In the genomic region with DNA sequence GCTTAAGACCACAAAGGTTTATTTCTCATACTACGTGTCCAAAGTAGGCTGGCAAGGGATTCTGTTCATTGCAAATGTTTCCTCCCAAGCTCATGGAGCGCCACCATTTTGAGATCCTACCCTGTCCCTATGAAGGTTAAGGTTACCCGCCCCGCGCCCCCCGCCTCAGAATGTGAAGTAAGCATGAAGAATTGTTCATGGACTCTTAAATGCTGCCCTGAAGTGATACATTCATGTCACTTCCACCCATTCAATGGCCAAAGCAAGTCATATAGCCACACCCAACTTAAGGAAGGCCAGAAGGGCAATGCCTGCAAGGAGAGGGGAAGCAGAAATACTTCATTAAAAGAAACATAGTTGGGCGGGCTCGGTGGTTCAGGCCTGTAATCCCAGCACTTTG, we compare ENCODE assay signal across 10 cellular contexts. TPM values are rescaled to one million over a fixed set of nuclear protein-coding genes. Genes with fewer than 3 reads are reported as not detected.
DNase-seq lines count a peak whose midpoint lies in the region; ATAC-seq and TF ChIP-seq lines count a peak whose summit lies in the region.
"Had no signal": no experiment of that assay in that cellular context is flagged by ENCODE, and none has a peak within 500 bp of the region (broad histone marks: within the 10 kb centered on the region; RNA-seq: fewer than 3 reads in every experiment).

No MANE protein-coding gene starts in this region.

- WGBS in endodermal cell (ENCODE audit: insufficient coverage in 1 of 2, insufficient read length in 1 of 2), 2 experiments, result 92 to 94% methylated on average over 7 to 8 of the region's 8 CpGs

- POLR2A ChIA-PET in CD8-positive, alpha-beta memory T cell (lab: Charles Lee), result interaction anchor here (1.0 to 2.8 kb wide), 6 partner anchors 12 to 90 kb away, joined by 4 to 11 read pairs (median 8); partner anchors contain the start of gene NDRG2

- H3K36me3 Mint-ChIP-seq in CD8-positive, alpha-beta memory T cell, result peaks cover 0 to 5% (median 0%) of the 10 kb centered on the region in 3 donors
- no peaks in the 10 kb centered on the region for H3K36me3 Mint-ChIP-seq in endodermal cell (ENCODE audit: low read depth)

- H3K9ac ChIP-seq in OCI-LY1 (ENCODE audit: low read length) (peak overlapping the region; percentile 96; the same call in 1 of the 2 replicates), endodermal cell (ENCODE audit: extremely low read depth, low read length, poor library complexity, severe bottlenecking) (peak overlapping the region; percentile 96)

- no peak for ATAC-seq in GM18511 (IDR thresholded peaks at IDR 0.05; ENCODE audit: unreplicated experiment)

- DNase-seq in CD8-positive, alpha-beta memory T cell, result no peak
- DNase-seq in endodermal cell (peak; percentile 30), osteoblast (ENCODE audit: insufficient read length, low spot score, missing footprints) (peak; percentile 31), AG20443 (ENCODE audit: low spot score) (no peak), cerebellar cortex (ENCODE audit: low spot score) (no peak), ACHN (no peak)

- H2AFZ ChIP-seq in OCI-LY1 (ENCODE audit: low read length) (no peak overlapping the region), osteoblast (ENCODE audit: low read length) (no peak overlapping the region)

- no peaks in the 10 kb centered on the region for H3K27me3 ChIP-seq in CD8-positive, alpha-beta memory T cell (ENCODE audit: insufficient read depth, low read length, poor library complexity, severe bottlenecking)
- H3K27me3 ChIP-seq in OCI-LY1 (ENCODE audit: insufficient read depth, low read length) (peaks cover 3% of the 10 kb centered on the region; the same call in 1 of the 2 replicates), endodermal cell (ENCODE audit: control insufficient read depth, insufficient read depth, low read length, poor library complexity, severe bottlenecking) (peaks cover 10% of the 10 kb centered on the region), osteoblast (ENCODE audit: insufficient read depth, low read length) (no peaks in the 10 kb centered on the region)

- peak overlapping the region in 4 of 8 donors; percentile 91 to 95 (median 92) for H3K27ac Mint-ChIP-seq in CD8-positive, alpha-beta memory T cell
- no peak overlapping the region for H3K27ac Mint-ChIP-seq in endodermal cell

- no peak overlapping the region for H3K4me3 ChIP-seq in CD8-positive, alpha-beta memory T cell (ENCODE audit: low read length)
- peak overlapping the region; percentile 86 for H3K4me3 ChIP-seq in OCI-LY1 (ENCODE audit: low read depth, low read length, poor library complexity, severe bottlenecking)
- H3K4me3 ChIP-seq in endodermal cell (ENCODE audit: low read length), result peak overlapping the region; percentile 84
- no peak overlapping the region for H3K4me3 ChIP-seq in osteoblast (ENCODE audit: insufficient read depth, low read length)

- no peaks in the 10 kb centered on the region for H3F3A ChIP-seq in OCI-LY1 (ENCODE audit: insufficient read depth, low read length)

- CTCF ChIA-PET in CD8-positive, alpha-beta memory T cell (lab: Charles Lee), result interaction anchor here (0.9 to 12.2 kb wide), 21 partner anchors 10 to 373 kb away, joined by 3 to 201 read pairs (median 6); partner anchors contain the start of genes ARHGEF40 and RNASE7

- peaks cover 13 to 21% (median 20%) of the 10 kb centered on the region in 3 donors for H3K4me1 Mint-ChIP-seq in CD8-positive, alpha-beta memory T cell
- peaks cover 28% of the 10 kb centered on the region for H3K4me1 Mint-ChIP-seq in endodermal cell

- H3K4me2 ChIP-seq in OCI-LY1 (ENCODE audit: low read length), result peak overlapping the region; percentile 82
- H3K4me2 ChIP-seq in osteoblast (ENCODE audit: insufficient read depth, low read length), result no peak overlapping the region

- H3K36me3 ChIP-seq in CD8-positive, alpha-beta memory T cell (ENCODE audit: insufficient read depth, low read length), result no peaks in the 10 kb centered on the region
- H3K36me3 ChIP-seq in OCI-LY1 (ENCODE audit: insufficient read depth, low read length), result no peaks in the 10 kb centered on the region
- H3K36me3 ChIP-seq in endodermal cell (ENCODE audit: control insufficient read depth, insufficient read depth, low read length), result no peaks in the 10 kb centered on the region
- no peaks in the 10 kb centered on the region for H3K36me3 ChIP-seq in osteoblast (ENCODE audit: insufficient read depth, low read length)

- TF ChIP-seq CTCF in OCI-LY1 (IDR thresholded peaks at IDR 0.05; ENCODE audit: low read length), result no peak
- no peak for TF ChIP-seq CTCF in endodermal cell (conservative IDR thresholded peaks at IDR 0.05)
- no peak for TF ChIP-seq CTCF in osteoblast (IDR thresholded peaks at IDR 0.05; ENCODE audit: extremely low read depth, low read depth, low read length)

- H3K27ac ChIP-seq in CD8-positive, alpha-beta memory T cell (ENCODE audit: low read depth, low read length), result peak overlapping the region; percentile 98
- no peak overlapping the region for H3K27ac ChIP-seq in OCI-LY1 (ENCODE audit: low read depth, low read length, poor library complexity, severe bottlenecking)
- peak overlapping the region; percentile 49 for H3K27ac ChIP-seq in endodermal cell (ENCODE audit: low read depth, low read length)
- no peak overlapping the region for H3K27ac ChIP-seq in osteoblast (ENCODE audit: low read depth, low read length)

- H3K27me3 Mint-ChIP-seq in CD8-positive, alpha-beta memory T cell, result peaks cover 5 to 6% of the 10 kb centered on the region in 2 donors
- peaks cover 23% of the 10 kb centered on the region for H3K27me3 Mint-ChIP-seq in endodermal cell (ENCODE audit: insufficient read depth)

- peak overlapping the region in 3 of 7 donors; percentile 79 to 96 (median 92) for H3K4me3 Mint-ChIP-seq in CD8-positive, alpha-beta memory T cell
- no peak overlapping the region for H3K4me3 Mint-ChIP-seq in endodermal cell

- H3K9me3 Mint-ChIP-seq in CD8-positive, alpha-beta memory T cell, result peaks cover 0 to 2% (median 0%) of the 10 kb centered on the region in 5 donors
- no peaks in the 10 kb centered on the region for H3K9me3 Mint-ChIP-seq in endodermal cell

- H3K9me2 ChIP-seq in OCI-LY1 (ENCODE audit: low read depth, low read length), result no peaks in the 10 kb centered on the region

- no peaks in the 10 kb centered on the region for H4K20me1 ChIP-seq in OCI-LY1 (ENCODE audit: insufficient read depth, low read length)
- H4K20me1 ChIP-seq in osteoblast (ENCODE audit: insufficient read depth, low read length), result no peaks in the 10 kb centered on the region

- no peaks in the 10 kb centered on the region for H3K79me2 ChIP-seq in OCI-LY1 (ENCODE audit: insufficient read depth, low read length)
- no peaks in the 10 kb centered on the region for H3K79me2 ChIP-seq in osteoblast (ENCODE audit: insufficient read depth, low read length)

- H3K4me1 ChIP-seq in CD8-positive, alpha-beta memory T cell (ENCODE audit: insufficient read depth, low read length), result peaks cover 17% of the 10 kb centered on the region
- H3K4me1 ChIP-seq in OCI-LY1 (ENCODE audit: insufficient read depth, low read length, severe bottlenecking) (peaks cover 24% of the 10 kb centered on the region), endodermal cell (ENCODE audit: control insufficient read depth, insufficient read depth, low read length) (peaks cover 10% of the 10 kb centered on the region), osteoblast (ENCODE audit: insufficient read depth, low read length) (peaks cover 32% of the 10 kb centered on the region)

- in situ Hi-C loops in ACHN (cut with HindIII; ENCODE audit: low pct_ligation_motif_present, low pct_unique_long_range_greater_than_20kb, low sequenced_read_pairs), result no loop called here

- no peaks in the 10 kb centered on the region for H3K9me3 ChIP-seq in CD8-positive, alpha-beta memory T cell (ENCODE audit: low read length)
- no peaks in the 10 kb centered on the region for H3K9me3 ChIP-seq in OCI-LY1 (ENCODE audit: low read length)
- no peaks in the 10 kb centered on the region for H3K9me3 ChIP-seq in endodermal cell (ENCODE audit: control insufficient read depth, low read length)
- H3K9me3 ChIP-seq in osteoblast (ENCODE audit: low read depth, low read length), result no peaks in the 10 kb centered on the region

RNA-seq across cellular contexts. Expression of gene TMEM253, which starts 4.2 kb away (rescaled TPM):
- total RNA-seq in CD8-positive, alpha-beta memory T cell, result not detected
- not detected for polyA plus RNA-seq in CD8-positive, alpha-beta memory T cell
- under 1 TPM; 0.40 to 0.49 TPM for total RNA-seq in endodermal cell
- polyA plus RNA-seq in endodermal cell (2013, experiment 1 of 2), result 2.1 TPM
- polyA plus RNA-seq in endodermal cell (2013, experiment 2 of 2), result 1.8 TPM
- total RNA-seq in osteoblast, result not detected in 2 replicates
- total RNA-seq: IMR-90 had no signal

RNA-seq across cellular contexts. Expression of gene ZNF219, which starts 6.6 kb away (rescaled TPM):
- total RNA-seq in CD8-positive, alpha-beta memory T cell, result 1 to 10 TPM; 7.0 to 8.2 TPM
- 1.3 TPM for polyA plus RNA-seq in CD8-positive, alpha-beta memory T cell
- total RNA-seq in endodermal cell (10 to 100 TPM; 43.4 to 59.6 TPM), osteoblast (8.3 and 9.4 TPM in 2 replicates)
- polyA plus RNA-seq in endodermal cell (2013, experiment 1 of 2), result 123 TPM
- 104 TPM for polyA plus RNA-seq in endodermal cell (2013, experiment 2 of 2)

RNA-seq across cellular contexts. Expression of gene ARHGEF40, which starts 35.0 kb away (rescaled TPM):
- under 1 TPM; 0.16 to 0.39 TPM for total RNA-seq in CD8-positive, alpha-beta memory T cell
- 0.40 TPM for polyA plus RNA-seq in CD8-positive, alpha-beta memory T cell
- total RNA-seq in endodermal cell (10 to 100 TPM; 71.1 to 73.5 TPM), osteoblast (33.3 and 35.4 TPM in 2 replicates)
- polyA plus RNA-seq in endodermal cell (2013, experiment 1 of 2), result 65.4 TPM
- polyA plus RNA-seq in endodermal cell (2013, experiment 2 of 2), result 71.9 TPM

RNA-seq across cellular contexts. Expression of gene RNASE8, which starts 47.5 kb away (rescaled TPM):
- not detected for total RNA-seq in CD8-positive, alpha-beta memory T cell
- polyA plus RNA-seq in CD8-positive, alpha-beta memory T cell, result not detected
- total RNA-seq in endodermal cell (not detected), osteoblast (not detected in 2 replicates)
- polyA plus RNA-seq in endodermal cell (2013, experiment 1 of 2), result not detected
- polyA plus RNA-seq in endodermal cell (2013, experiment 2 of 2), result not detected
- total RNA-seq: IMR-90, subcutaneous adipose tissue had no signal
- polyA plus RNA-seq: IMR-90 had no signal

RNA-seq across cellular contexts. Expression of gene OR5AU1, which starts 50.8 kb away (rescaled TPM):
- not detected for total RNA-seq in CD8-positive, alpha-beta memory T cell
- not detected for polyA plus RNA-seq in CD8-positive, alpha-beta memory T cell
- total RNA-seq in endodermal cell (not detected), osteoblast (not detected in 2 replicates)
- polyA plus RNA-seq in endodermal cell (2013, experiment 1 of 2), result not detected
- polyA plus RNA-seq in endodermal cell (2013, experiment 2 of 2), result not detected
- total RNA-seq: IMR-90, subcutaneous adipose tissue had no signal
- polyA plus RNA-seq: IMR-90 had no signal

Comparison
In these comparisons a context has a peak if more than half of its experiments do, and no peak if none do; other contexts are left out.
1. DNase-seq: peak in endodermal cell (single experiment) and osteoblast (single experiment); none in CD8-positive, alpha-beta memory T cell (0 of 5), AG20443 (single experiment), cerebellar cortex (single experiment) and ACHN (single experiment).
2. H3K27ac ChIP-seq: peak in CD8-positive, alpha-beta memory T cell (single experiment) and endodermal cell (single experiment); none in OCI-LY1 (single experiment) and osteoblast (single experiment).
3. H3K4me3 ChIP-seq: peak in OCI-LY1 (single experiment) and endodermal cell (single experiment); none in CD8-positive, alpha-beta memory T cell (single experiment) and osteoblast (single experiment).
4. RNA of gene ARHGEF40, which starts 35.0 kb away (total RNA-seq): 71.1 to 73.5 TPM in endodermal cell and 33.3 to 35.4 TPM in osteoblast; 0.16 to 0.39 TPM in CD8-positive, alpha-beta memory T cell; every median in the first group is over 10 times any median in the second.